Comparison of ENCODE assay signal across 12 cellular contexts in genomic region chr15:74420193-74420905, GRCh38. TPM values are rescaled to one million over a fixed set of nuclear protein-coding genes. Genes with fewer than 3 reads are reported as not detected.
DNase-seq lines count a peak whose midpoint lies in the region; ATAC-seq, FAIRE-seq and TF ChIP-seq lines count a peak whose summit lies in the region.
"Had no signal": no experiment of that assay in that cellular context is flagged by ENCODE, and none has a peak within 500 bp of the region (broad histone marks: within the 10 kb centered on the region; RNA-seq: fewer than 3 reads in every experiment).

No MANE protein-coding gene starts in this region.

- peaks cover 91 to 100% (median 97%) of the 10 kb centered on the region in 10 experiments for H3K4me1 ChIP-seq in BLaER1 treated with 17β-estradiol and CSF1 and Interleukin-3, amounts not matched to agents 10 nM and 100 nM
- H3K4me1 ChIP-seq in adrenal gland (replicated peaks in 1 of 2) = peaks cover 6 to 32% of the 10 kb centered on the region in 2 donors

- peaks cover 0 to 33% (median 0%) of the 10 kb centered on the region in 11 experiments; a peak in 7 of 22 replicates for H3K36me3 ChIP-seq in BLaER1 treated with 17β-estradiol and CSF1 and Interleukin-3, amounts not matched to agents 10 nM and 100 nM
- H3K36me3 ChIP-seq in adrenal gland (replicated peaks in 1 of 2) (no peaks in the 10 kb centered on the region), brain microvascular endothelial cell (replicated peaks) (peaks cover 20% of the 10 kb centered on the region)

- no peak for ATAC-seq in HG02970 (IDR thresholded peaks at IDR 0.05; ENCODE audit: low FRiP score, unreplicated experiment)
- ATAC-seq: activated CD4-positive, alpha-beta T cell treated with anti-CD3 and anti-CD28 coated beads for 36 hours had no signal

- H3K36me3 Mint-ChIP-seq in HFFc6 (ENCODE audit: low read depth) = peaks cover 19% of the 10 kb centered on the region

- H3K27ac ChIP-seq in BLaER1 treated with 17β-estradiol and CSF1 and Interleukin-3, amounts not matched to agents 10 nM and 100 nM = peak overlapping the region in 7 of 11 experiments; percentile 42 to 86 (median 75); a peak in 12 of 22 replicates
- H3K27ac ChIP-seq in adrenal gland = peak overlapping the region in 2 of 5 donors; percentile 56 to 84
- no peak overlapping the region for H3K27ac ChIP-seq in brain microvascular endothelial cell

- H3K4me3 ChIP-seq in BLaER1 treated with 17β-estradiol and CSF1 and Interleukin-3, amounts not matched to agents 10 nM and 100 nM = no peak overlapping the region
- H3K4me3 ChIP-seq in adrenal gland (no peak overlapping the region), brain microvascular endothelial cell (ENCODE audit: low read depth, low read length) (no peak overlapping the region)

- H3K27ac Mint-ChIP-seq in HFFc6 = peak overlapping the region; percentile 80
- H3K27ac Mint-ChIP-seq: activated CD4-positive, alpha-beta T cell treated with anti-CD3 and anti-CD28 coated beads for 36 hours had no signal

- DNase-seq in HFFc6 (peak; percentile 59), adrenal gland (peak; percentile 65 to 93 (median 90)), myocyte (ENCODE audit: low read depth) (peak; percentile 38), activated gamma-delta T cell (lab: John Stamatoyannopoulos, UW) (no peak), D721Med (ENCODE audit: insufficient read length, low spot score) (no peak), brain microvascular endothelial cell (no peak)
- DNase-seq: activated CD4-positive, alpha-beta T cell treated with anti-CD3 and anti-CD28 coated beads for 36 hours; kidney glomerular epithelial cell; NCI-H524 had no signal

- H3K9ac ChIP-seq in BLaER1 treated with 17β-estradiol and CSF1 and Interleukin-3, amounts not matched to agents 10 nM and 100 nM = peak overlapping the region in 8 of 11 experiments; percentile 10 to 73 (median 44); a peak in 8 of 22 replicates

- TF ChIP-seq POLR2A in adrenal gland (IDR thresholded peaks at IDR 0.05) = no peak

- intact Hi-C loops in adrenal gland (cut with DNase I) = no loop called here

- FAIRE-seq in D721Med (lab: Jason Lieb, UNC) = no peak

- in situ Hi-C loops in brain microvascular endothelial cell (cut with HindIII; ENCODE audit: low pct_ligation_motif_present, low sequenced_read_pairs) = no loop called here

- peaks cover 2% of the 10 kb centered on the region for H3K27me3 Mint-ChIP-seq in HFFc6 (ENCODE audit: insufficient read depth)
- H3K27me3 Mint-ChIP-seq: activated CD4-positive, alpha-beta T cell treated with anti-CD3 and anti-CD28 coated beads for 36 hours had no signal

- H3K9me3 Mint-ChIP-seq in HFFc6 = no peaks in the 10 kb centered on the region

- H3K27me3 ChIP-seq in BLaER1 treated with 17β-estradiol and CSF1 and Interleukin-3, amounts not matched to agents 10 nM and 100 nM = no peaks in the 10 kb centered on the region
- H3K27me3 ChIP-seq in adrenal gland (no peaks in the 10 kb centered on the region), brain microvascular endothelial cell (replicated peaks) (no peaks in the 10 kb centered on the region)

- peak overlapping the region; percentile 51 for H3K4me3 Mint-ChIP-seq in HFFc6
- H3K4me3 Mint-ChIP-seq: activated CD4-positive, alpha-beta T cell treated with anti-CD3 and anti-CD28 coated beads for 36 hours had no signal

- H3K4me2 ChIP-seq in BLaER1 treated with 17β-estradiol and CSF1 and Interleukin-3, amounts not matched to agents 10 nM and 100 nM = peak overlapping the region; percentile 71 to 92 (median 78)

- peaks cover 0 to 87% (median 7%) of the 10 kb centered on the region in 11 experiments; a peak in 10 of 22 replicates for H4K20me1 ChIP-seq in BLaER1 treated with 17β-estradiol and CSF1 and Interleukin-3, amounts not matched to agents 10 nM and 100 nM

- H3K4me1 Mint-ChIP-seq in HFFc6 (ENCODE audit: low read depth) = peaks cover 99% of the 10 kb centered on the region

- no peaks in the 10 kb centered on the region for H3K9me3 ChIP-seq in BLaER1 treated with 17β-estradiol and CSF1 and Interleukin-3, amounts not matched to agents 10 nM and 100 nM (replicated peaks in 1 of 11)
- H3K9me3 ChIP-seq in adrenal gland (replicated peaks in 1 of 3) = no peaks in the 10 kb centered on the region

- 39 to 52% (median 42%) methylated on average over 7 to 10 of the region's 10 CpGs for WGBS in adrenal gland, 4 donors

- no peak for TF ChIP-seq CTCF in HFFc6 (IDR thresholded peaks at IDR 0.05)
- TF ChIP-seq CTCF in adrenal gland (IDR thresholded peaks at IDR 0.05) = peak in 1 of 6 experiments; percentile 29
- TF ChIP-seq CTCF in D721Med (IDR thresholded peaks at IDR 0.05; ENCODE audit: insufficient read depth, missing control alignments) = no peak
- TF ChIP-seq CTCF in brain microvascular endothelial cell (IDR thresholded peaks at IDR 0.05; ENCODE audit: low read depth, low read length, missing control alignments) = no peak

RNA-seq across cellular contexts. Expression of gene SEMA7A, which starts 13.4 kb away (rescaled TPM):
- total RNA-seq in HFFc6 (2021; fragmentation: NEBNext Ultra II Directional; extraction: Animal tissue kit (Norgen Biotek cat#: 25700)) = 100 to 1,000 TPM; 115 to 196 (median 129) TPM
- total RNA-seq in adrenal gland (1 to 10 TPM; 1.3 to 6.6 (median 3.4) TPM), myocyte (9.5 and 11.4 TPM in 2 replicates)
- 1 to 10 TPM; 2.9 to 5.0 (median 3.9) TPM for polyA plus RNA-seq in adrenal gland
- 65.2 TPM for polyA plus RNA-seq in myocyte (2012)

RNA-seq across cellular contexts. Expression of gene UBL7, which starts 40.6 kb away (rescaled TPM):
- total RNA-seq in HFFc6 (2021; fragmentation: NEBNext Ultra II Directional; extraction: Animal tissue kit (Norgen Biotek cat#: 25700)) = 10 to 100 TPM; 50.9 to 68.0 (median 60.1) TPM
- total RNA-seq in adrenal gland (10 to 100 TPM; 47.7 to 85.0 (median 59.2) TPM), myocyte (44.4 and 63.2 TPM in 2 replicates)
- polyA plus RNA-seq in adrenal gland = 10 to 100 TPM; 16.0 to 46.1 (median 31.2) TPM
- 55.1 TPM for polyA plus RNA-seq in myocyte (2012)

RNA-seq across cellular contexts. Expression of gene CYP11A1, which starts 52.9 kb away (rescaled TPM):
- under 1 TPM in 4 of 6 experiments, not detected in 2; 0.12 to 0.17 (median 0.14) TPM for total RNA-seq in HFFc6 (2021; fragmentation: NEBNext Ultra II Directional; extraction: Animal tissue kit (Norgen Biotek cat#: 25700))
- 1,000 to 10,000 TPM in 6 of 8 donors, 100 to 1,000 TPM in 2; 635 to 3,326 (median 1,366) TPM for total RNA-seq in adrenal gland
- polyA plus RNA-seq in adrenal gland = 1,000 to 10,000 TPM in 1 of 3 donors, 100 to 1,000 TPM in 2; 233 to 4,804 (median 738) TPM
- not detected in 2 replicates for total RNA-seq in myocyte
- polyA plus RNA-seq in myocyte (2012) = 0.10 TPM
- total RNA-seq: activated CD4-positive, alpha-beta T cell treated with anti-CD3 and anti-CD28 coated beads for 36 hours; dermis microvascular lymphatic vessel endothelial cell had no signal

Comparison
In these comparisons a context has a peak if more than half of its experiments do, and no peak if none do; other contexts are left out.
1. DNase-seq: peak in HFFc6 (single experiment), adrenal gland (7 of 7) and myocyte (single experiment); none in activated gamma-delta T cell (single experiment), D721Med (single experiment) and brain microvascular endothelial cell (single experiment).
2. RNA of gene CYP11A1, which starts 52.9 kb away (total RNA-seq): 635 to 3,326 TPM in adrenal gland; 0.12 to 0.17 TPM in HFFc6 and not detected in myocyte; every median in the first group is over 100 times any median in the second.